18 cellular contexts compared by ENCODE assay signal in genomic region chr2:32192418-32192817, GRCh38. TPM values are rescaled to one million over a fixed set of nuclear protein-coding genes. Genes with fewer than 3 reads are reported as not detected.
DNase-seq lines count a peak whose midpoint lies in the region; ATAC-seq and TF ChIP-seq lines count a peak whose summit lies in the region.
"Had no signal": no experiment of that assay in that cellular context is flagged by ENCODE, and none has a peak within 500 bp of the region (broad histone marks: within the 10 kb centered on the region; RNA-seq: fewer than 3 reads in every experiment).

No MANE protein-coding gene starts in this region.

- peaks cover 19% of the 10 kb centered on the region for H3K4me1 Mint-ChIP-seq in activated naive CD4-positive, alpha-beta T cell treated with anti-CD3 and anti-CD28 coated beads for 36 hours (ENCODE audit: low read depth)
- H3K4me1 Mint-ChIP-seq in stimulated activated memory B cell treated with anti-CD40 and anti-IgM and Interleukin-4, amounts not matched to agents 10 μg/mL and 1 μg/mL and 100 μg/mL, for 72 hours: peaks cover 33% of the 10 kb centered on the region

- H2AFZ ChIP-seq in OCI-LY3 (ENCODE audit: low read depth, low read length): no peak overlapping the region

- no peaks in the 10 kb centered on the region for H3K9me3 ChIP-seq in OCI-LY3 (ENCODE audit: insufficient read depth, low read length)
- H3K9me3 ChIP-seq: BLaER1 treated with 17β-estradiol and CSF1 and Interleukin-3, amounts not matched to agents 10 nM and 100 nM had no signal

- H3K27me3 Mint-ChIP-seq in activated naive CD4-positive, alpha-beta T cell treated with anti-CD3 and anti-CD28 coated beads for 36 hours (ENCODE audit: low read depth): no peaks in the 10 kb centered on the region
- no peaks in the 10 kb centered on the region for H3K27me3 Mint-ChIP-seq in stimulated activated memory B cell treated with anti-CD40 and anti-IgM and Interleukin-4, amounts not matched to agents 10 μg/mL and 1 μg/mL and 100 μg/mL, for 72 hours
- H3K27me3 Mint-ChIP-seq: CD8-positive, alpha-beta memory T cell had no signal

- ATAC-seq in stimulated activated memory B cell treated with anti-CD40 and anti-IgM and Interleukin-4, amounts not matched to agents 10 μg/mL and 1 μg/mL and 100 μg/mL, for 72 hours: no peak
- ATAC-seq: PC-3, SK-N-SH treated with all-trans-retinoic acid at 6 μM for 48 hours had no signal

- no peaks in the 10 kb centered on the region for H3K27me3 ChIP-seq in OCI-LY3 (ENCODE audit: low read depth, low read length)
- H3K27me3 ChIP-seq: BLaER1 treated with 17β-estradiol and CSF1 and Interleukin-3, amounts not matched to agents 10 nM and 100 nM had no signal

- no peaks in the 10 kb centered on the region for H3K79me2 ChIP-seq in OCI-LY3 (ENCODE audit: low read length)

- peak overlapping the region; percentile 45; the same call in 1 of the 2 replicates for H3K27ac ChIP-seq in OCI-LY3 (ENCODE audit: low read length)
- H3K27ac ChIP-seq: BLaER1 treated with 17β-estradiol and CSF1 and Interleukin-3, amounts not matched to agents 10 nM and 100 nM had no signal

- peaks cover 28% of the 10 kb centered on the region for H3K4me1 ChIP-seq in OCI-LY3 (ENCODE audit: low read length)
- H3K4me1 ChIP-seq: BLaER1 treated with 17β-estradiol and CSF1 and Interleukin-3, amounts not matched to agents 10 nM and 100 nM had no signal

- TF ChIP-seq CTCF in GM12865 (IDR thresholded peaks at IDR 0.05; ENCODE audit: insufficient read depth, low read depth, low read length, missing control alignments): no peak
- TF ChIP-seq CTCF in OCI-LY3 (IDR thresholded peaks at IDR 0.05; ENCODE audit: low read depth, low read length): no peak

- intact Hi-C loops in activated naive CD4-positive, alpha-beta T cell treated with anti-CD3 and anti-CD28 coated beads for 36 hours (cut with micrococcal nuclease): no loop called here

- H3K27ac Mint-ChIP-seq in activated naive CD4-positive, alpha-beta T cell treated with anti-CD3 and anti-CD28 coated beads for 36 hours: peak overlapping the region; percentile 16
- peak overlapping the region; percentile 59 for H3K27ac Mint-ChIP-seq in stimulated activated memory B cell treated with anti-CD40 and anti-IgM and Interleukin-4, amounts not matched to agents 10 μg/mL and 1 μg/mL and 100 μg/mL, for 72 hours

- no peak overlapping the region for H3K4me3 ChIP-seq in GM12865 (ENCODE audit: low read depth, low read length)
- H3K4me3 ChIP-seq in OCI-LY3 (ENCODE audit: low read length): 0 out of 2 replicates have a peak overlapping the region, but pooled peaks have one; percentile 8
- H3K4me3 ChIP-seq: BLaER1 treated with 17β-estradiol and CSF1 and Interleukin-3, amounts not matched to agents 10 nM and 100 nM had no signal

- CTCF ChIA-PET in activated naive CD4-positive, alpha-beta T cell treated with anti-CD3 and anti-CD28 coated beads for 36 hours (lab: Charles Lee): no interaction called here

- no peaks in the 10 kb centered on the region for H4K20me1 ChIP-seq in OCI-LY3 (ENCODE audit: insufficient read depth, low read length)

- H3K9ac ChIP-seq in OCI-LY3 (ENCODE audit: low read length): 0 out of 2 replicates have a peak overlapping the region, but pooled peaks have one; percentile 5
- H3K9ac ChIP-seq: BLaER1 treated with 17β-estradiol and CSF1 and Interleukin-3, amounts not matched to agents 10 nM and 100 nM had no signal

- no peaks in the 10 kb centered on the region for H3K9me3 Mint-ChIP-seq in activated naive CD4-positive, alpha-beta T cell treated with anti-CD3 and anti-CD28 coated beads for 36 hours
- H3K9me3 Mint-ChIP-seq in stimulated activated memory B cell treated with anti-CD40 and anti-IgM and Interleukin-4, amounts not matched to agents 10 μg/mL and 1 μg/mL and 100 μg/mL, for 72 hours: no peaks in the 10 kb centered on the region
- H3K9me3 Mint-ChIP-seq: CD8-positive, alpha-beta memory T cell had no signal

- peaks cover 13% of the 10 kb centered on the region for H3K36me3 Mint-ChIP-seq in activated naive CD4-positive, alpha-beta T cell treated with anti-CD3 and anti-CD28 coated beads for 36 hours (ENCODE audit: low read depth)
- peaks cover 15% of the 10 kb centered on the region for H3K36me3 Mint-ChIP-seq in stimulated activated memory B cell treated with anti-CD40 and anti-IgM and Interleukin-4, amounts not matched to agents 10 μg/mL and 1 μg/mL and 100 μg/mL, for 72 hours

- peak overlapping the region; percentile 53 for H3K4me2 ChIP-seq in OCI-LY3 (ENCODE audit: low read length)
- H3K4me2 ChIP-seq: BLaER1 treated with 17β-estradiol and CSF1 and Interleukin-3, amounts not matched to agents 10 nM and 100 nM had no signal

- H3K4me3 Mint-ChIP-seq in activated naive CD4-positive, alpha-beta T cell treated with anti-CD3 and anti-CD28 coated beads for 36 hours: no peak overlapping the region
- no peak overlapping the region for H3K4me3 Mint-ChIP-seq in stimulated activated memory B cell treated with anti-CD40 and anti-IgM and Interleukin-4, amounts not matched to agents 10 μg/mL and 1 μg/mL and 100 μg/mL, for 72 hours
- H3K4me3 Mint-ChIP-seq: CD8-positive, alpha-beta memory T cell had no signal

- DNase-seq in activated naive CD4-positive, alpha-beta T cell treated with anti-CD3 and anti-CD28 coated beads for 36 hours: no peak
- DNase-seq in activated naive CD4-positive, alpha-beta T cell treated with anti-CD3 and anti-CD28 coated beads, Interleukin-2, amount 50 U/mL, for 16 hours: no peak
- DNase-seq in GM12865 (ENCODE audit: low read depth): peak; percentile 32
- DNase-seq in SIG-M5 (lab: John Stamatoyannopoulos, UW): no peak
- DNase-seq in NCI-H2107 (lab: John Stamatoyannopoulos, UW): no peak
- DNase-seq: CD8-positive, alpha-beta memory T cell; DMS53; NCI-H1105 treated with DMSO at 0.1 percent for 48 hours; NCI-H1694 treated with DMSO at 0.1 percent for 48 hours; NCI-H510A treated with DMSO at 0.1 percent for 48 hours; NCI-H82; PC-3; RPMI8226; SHP77 treated with DMSO at 0.1 percent for 48 hours had no signal

- peaks cover 12% of the 10 kb centered on the region for H3K36me3 ChIP-seq in OCI-LY3 (replicated peaks; ENCODE audit: low read depth, low read length)

RNA-seq across cellular contexts. Expression of gene SLC30A6, which starts 26.8 kb away (rescaled TPM):
- total RNA-seq in activated naive CD4-positive, alpha-beta T cell treated with anti-CD3 and anti-CD28 coated beads for 36 hours: 10 to 100 TPM; 12.5 to 13.4 TPM
